ENCODE assay signal across 1 cellular context in genomic region chr14:102570334-102570995, GRCh38.
TF ChIP-seq lines count a peak whose summit lies in the region.

No MANE protein-coding gene starts in this region.

TF ChIP-seq in HEK293, 187 proteins besides CTCF, POLR2A, EP300 and RAD21 (continued from another document and continues in another):
- TF ChIP-seq ZBTB49 (tag by site-specific recombination; IDR thresholded peaks at IDR 0.05; ENCODE audit: low read depth) = no peak
- TF ChIP-seq ZBTB48 (tag by site-specific recombination; IDR thresholded peaks at IDR 0.05) = no peak
- peak; percentile 72 for TF ChIP-seq ZNF623 (tag by site-specific recombination; IDR thresholded peaks at IDR 0.05)
- TF ChIP-seq RBAK (tag by site-specific recombination; IDR thresholded peaks at IDR 0.05) = no peak
- TF ChIP-seq KLF9 (tag by site-specific recombination; IDR thresholded peaks at IDR 0.05; ENCODE audit: low read depth) = no peak
- TF ChIP-seq ZNF610 (tag by site-specific recombination; IDR thresholded peaks at IDR 0.05; ENCODE audit: borderline replicate concordance) = no peak
- TF ChIP-seq ZNF658 (tag by site-specific recombination; IDR thresholded peaks at IDR 0.05) = no peak
- TF ChIP-seq ZFP37 (tag by site-specific recombination; IDR thresholded peaks at IDR 0.05) = no peak
- TF ChIP-seq ZNF747 (tag by site-specific recombination; IDR thresholded peaks at IDR 0.05) = no peak
- no peak for TF ChIP-seq ZNF830 (tag by site-specific recombination; IDR thresholded peaks at IDR 0.05; ENCODE audit: low read depth)
- no peak for TF ChIP-seq PATZ1 (tag by site-specific recombination; IDR thresholded peaks at IDR 0.05)
- TF ChIP-seq ZNF654 (tag by site-specific recombination; IDR thresholded peaks at IDR 0.05; ENCODE audit: low read depth) = peak; percentile 28; the same call in 1 of the 2 replicates
- peak; percentile 20 for TF ChIP-seq ZNF510 (tag by site-specific recombination; IDR thresholded peaks at IDR 0.05; ENCODE audit: insufficient replicate concordance)
- TF ChIP-seq ZNF112 (tag by site-specific recombination; IDR thresholded peaks at IDR 0.05) = no peak
- peak; percentile 77; the same call in 1 of the 2 replicates for TF ChIP-seq ZNF560 (tag by site-specific recombination; IDR thresholded peaks at IDR 0.05; ENCODE audit: borderline replicate concordance)
- no peak; the same call in 1 of the 2 replicates for TF ChIP-seq MZF1 (tag by site-specific recombination; IDR thresholded peaks at IDR 0.05; ENCODE audit: borderline replicate concordance)
- no peak for TF ChIP-seq ZNF19 (tag by site-specific recombination; IDR thresholded peaks at IDR 0.05; ENCODE audit: low read depth)
- TF ChIP-seq ZNF10 (tag by site-specific recombination; IDR thresholded peaks at IDR 0.05) = no peak
- peak; percentile 17; the same call in 1 of the 2 replicates for TF ChIP-seq ZNF530 (tag by site-specific recombination; IDR thresholded peaks at IDR 0.05; ENCODE audit: low read depth)
- TF ChIP-seq ZNF18 (tag by site-specific recombination; IDR thresholded peaks at IDR 0.05) = no peak
- TF ChIP-seq GLI4 (tag by site-specific recombination; IDR thresholded peaks at IDR 0.05) = no peak
- no peak for TF ChIP-seq ZNF335 (tag by site-specific recombination; conservative IDR thresholded peaks at IDR 0.05)
- TF ChIP-seq, protein P1, sequence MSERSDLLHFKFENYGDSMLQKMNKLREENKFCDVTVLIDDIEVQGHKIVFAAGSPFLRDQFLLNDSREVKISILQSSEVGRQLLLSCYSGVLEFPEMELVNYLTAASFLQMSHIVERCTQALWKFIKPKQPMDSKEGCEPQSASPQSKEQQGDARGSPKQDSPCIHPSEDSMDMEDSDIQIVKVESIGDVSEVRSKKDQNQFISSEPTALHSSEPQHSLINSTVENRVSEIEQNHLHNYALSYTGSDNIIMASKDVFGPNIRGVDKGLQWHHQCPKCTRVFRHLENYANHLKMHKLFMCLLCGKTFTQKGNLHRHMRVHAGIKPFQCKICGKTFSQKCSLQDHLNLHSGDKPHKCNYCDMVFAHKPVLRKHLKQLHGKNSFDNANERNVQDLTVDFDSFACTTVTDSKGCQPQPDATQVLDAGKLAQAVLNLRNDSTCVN (tag by site-specific recombination; optimal IDR thresholded peaks at IDR 0.05) = no peak
- no peak for TF ChIP-seq ZNF600 (tag by site-specific recombination; IDR thresholded peaks at IDR 0.05)
- TF ChIP-seq ZXDB (tag by site-specific recombination; IDR thresholded peaks at IDR 0.05) = peak; percentile 42; the same call in 1 of the 2 replicates
- no peak for TF ChIP-seq ZNF155 (tag by site-specific recombination; IDR thresholded peaks at IDR 0.05)
- TF ChIP-seq ZFHX2 (tag by site-specific recombination; conservative IDR thresholded peaks at IDR 0.05) = no peak
- TF ChIP-seq ZNF768 (tag by site-specific recombination; IDR thresholded peaks at IDR 0.05) = no peak
- no peak for TF ChIP-seq TCF7L2 (IDR thresholded peaks at IDR 0.05; ENCODE audit: borderline replicate concordance, low read depth, low read length)
- TF ChIP-seq ZNF514 (tag by site-specific recombination; IDR thresholded peaks at IDR 0.05) = no peak
- no peak for TF ChIP-seq ZBTB20 (tag by site-specific recombination; IDR thresholded peaks at IDR 0.05)
- TF ChIP-seq ZNF48 (tag by site-specific recombination; IDR thresholded peaks at IDR 0.05) = no peak
- no peak for TF ChIP-seq YY2 (tag by site-specific recombination; IDR thresholded peaks at IDR 0.05)
- no peak for TF ChIP-seq FEZF1 (tag by site-specific recombination; IDR thresholded peaks at IDR 0.05)
- no peak for TF ChIP-seq ZNF292 (tag by site-specific recombination; IDR thresholded peaks at IDR 0.05; ENCODE audit: borderline replicate concordance, low read depth)
- TF ChIP-seq ZNF121 (tag by site-specific recombination; IDR thresholded peaks at IDR 0.05) = no peak
- TF ChIP-seq ZNF521 (tag by site-specific recombination; IDR thresholded peaks at IDR 0.05) = no peak
- TF ChIP-seq ZBTB10 (tag by site-specific recombination; IDR thresholded peaks at IDR 0.05) = no peak
- no peak for TF ChIP-seq HOXA7 (CRISPR knock-in tag; IDR thresholded peaks at IDR 0.05; ENCODE audit: borderline replicate concordance)
- TF ChIP-seq TSHZ1 (tag by site-specific recombination; IDR thresholded peaks at IDR 0.05; ENCODE audit: borderline replicate concordance) = no peak
- no peak for TF ChIP-seq KLF8 (tag by site-specific recombination; IDR thresholded peaks at IDR 0.05)
- no peak for TF ChIP-seq ZNF837 (tag by site-specific recombination; IDR thresholded peaks at IDR 0.05)
- TF ChIP-seq ZNF555 (tag by site-specific recombination; conservative IDR thresholded peaks at IDR 0.05) = peak; percentile 76
- no peak for TF ChIP-seq ZNF221 (tag by site-specific recombination; IDR thresholded peaks at IDR 0.05; ENCODE audit: borderline replicate concordance)
- TF ChIP-seq ZNF513 (tag by site-specific recombination; IDR thresholded peaks at IDR 0.05) = no peak
- no peak for TF ChIP-seq ATF2 (tag by site-specific recombination; IDR thresholded peaks at IDR 0.05; ENCODE audit: low read depth)
- TF ChIP-seq KLF1 (tag by site-specific recombination; IDR thresholded peaks at IDR 0.05) = no peak
- no peak for TF ChIP-seq ZNF324 (tag by site-specific recombination; IDR thresholded peaks at IDR 0.05)
- no peak for TF ChIP-seq ZNF280C (tag by site-specific recombination; IDR thresholded peaks at IDR 0.05)
